8 cellular contexts compared by ENCODE assay signal in genomic region chr6:31776563-31776960, GRCh38. TPM values are rescaled to one million over a fixed set of nuclear protein-coding genes. Genes with fewer than 3 reads are reported as not detected.
DNase-seq lines count a peak whose midpoint lies in the region; ATAC-seq and TF ChIP-seq lines count a peak whose summit lies in the region.

No MANE protein-coding gene starts in this region.

- H4K20me1 ChIP-seq in BLaER1 treated with 17β-estradiol and CSF1 and Interleukin-3, amounts not matched to agents 10 nM and 100 nM: peaks cover 0 to 43% (median 12%) of the 10 kb centered on the region in 11 experiments; a peak in 10 of 22 replicates

- peak overlapping the region; percentile 32 for H2AK5ac ChIP-seq in mesenchymal stem cell (ENCODE audit: low read length, severe bottlenecking)

- H3K4me1 ChIP-seq in BLaER1 treated with 17β-estradiol and CSF1 and Interleukin-3, amounts not matched to agents 10 nM and 100 nM: peaks cover 45 to 65% (median 60%) of the 10 kb centered on the region in 10 experiments
- peaks cover 16% of the 10 kb centered on the region for H3K4me1 ChIP-seq in mesenchymal stem cell (ENCODE audit: control insufficient read depth, insufficient read depth, low read depth, low read length)

- H3K4me3 Mint-ChIP-seq in HFFc6: no peak overlapping the region
- H3K4me3 Mint-ChIP-seq in activated naive CD8-positive, alpha-beta T cell treated with anti-CD3 and anti-CD28 coated beads, Interleukin-2, amount 10 ng/mL, durations not matched to agents 7 days and 5 days: peak overlapping the region; percentile 69

- H3K4me1 Mint-ChIP-seq in HFFc6 (ENCODE audit: low read depth): peaks cover 17% of the 10 kb centered on the region
- H3K4me1 Mint-ChIP-seq in activated naive CD8-positive, alpha-beta T cell treated with anti-CD3 and anti-CD28 coated beads, Interleukin-2, amount 10 ng/mL, durations not matched to agents 7 days and 5 days: peaks cover 27% of the 10 kb centered on the region

- H2BK15ac ChIP-seq in mesenchymal stem cell (ENCODE audit: low read depth, poor library complexity, severe bottlenecking): peak overlapping the region; percentile 45

- peak overlapping the region; percentile 29; the same call in 1 of the 2 replicates for H3K27ac Mint-ChIP-seq in HFFc6
- peak overlapping the region; percentile 87 for H3K27ac Mint-ChIP-seq in activated naive CD8-positive, alpha-beta T cell treated with anti-CD3 and anti-CD28 coated beads, Interleukin-2, amount 10 ng/mL, durations not matched to agents 7 days and 5 days

- H3K4ac ChIP-seq in mesenchymal stem cell (ENCODE audit: low read depth in 1 of 2, low read length in 2 of 2): peak overlapping the region in 1 of 2 experiments; percentile 47

- POLR2A ChIA-PET in activated naive CD8-positive, alpha-beta T cell treated with anti-CD3 and anti-CD28 coated beads, Interleukin-2, amount 10 ng/mL, durations not matched to agents 7 days and 5 days (lab: Charles Lee): interaction anchor here (1.0 to 2.2 kb wide), 5 partner anchors 20 to 41 kb away, joined by 3 to 7 read pairs (median 3); partner anchors contain the start of genes HSPA1A, HSPA1L and LSM2

- H3K23ac ChIP-seq in mesenchymal stem cell (ENCODE audit: low read length in 2 of 2): no peak overlapping the region

- H3K79me1 ChIP-seq in mesenchymal stem cell (replicated peaks; ENCODE audit: low read length, poor library complexity, severe bottlenecking): no peaks in the 10 kb centered on the region

- H3K9me3 Mint-ChIP-seq in HFFc6: no peaks in the 10 kb centered on the region
- no peaks in the 10 kb centered on the region for H3K9me3 Mint-ChIP-seq in activated naive CD8-positive, alpha-beta T cell treated with anti-CD3 and anti-CD28 coated beads, Interleukin-2, amount 10 ng/mL, durations not matched to agents 7 days and 5 days

- H3K36me3 ChIP-seq in BLaER1 treated with 17β-estradiol and CSF1 and Interleukin-3, amounts not matched to agents 10 nM and 100 nM: peaks cover 37 to 42% (median 40%) of the 10 kb centered on the region in 11 experiments
- H3K36me3 ChIP-seq in mesenchymal stem cell (ENCODE audit: control insufficient read depth in 1 of 2, insufficient read depth in 2 of 2, low read depth in 1 of 2, low read length in 2 of 2): peaks cover 34 to 42% of the 10 kb centered on the region in 2 experiments

- no peak for TF ChIP-seq CTCF in HFFc6 (IDR thresholded peaks at IDR 0.05)

- peak overlapping the region; percentile 72 for H4K8ac ChIP-seq in mesenchymal stem cell (ENCODE audit: low read length)

- no peak overlapping the region for H2BK5ac ChIP-seq in mesenchymal stem cell (ENCODE audit: low read depth, low read length, poor library complexity, severe bottlenecking)

- no peaks in the 10 kb centered on the region; the same call in 1 of the 2 replicates for H3K27me3 Mint-ChIP-seq in HFFc6 (ENCODE audit: insufficient read depth)
- H3K27me3 Mint-ChIP-seq in activated naive CD8-positive, alpha-beta T cell treated with anti-CD3 and anti-CD28 coated beads, Interleukin-2, amount 10 ng/mL, durations not matched to agents 7 days and 5 days: no peaks in the 10 kb centered on the region

- H3K36me3 Mint-ChIP-seq in HFFc6 (ENCODE audit: low read depth): no peaks in the 10 kb centered on the region
- peaks cover 1% of the 10 kb centered on the region for H3K36me3 Mint-ChIP-seq in activated naive CD8-positive, alpha-beta T cell treated with anti-CD3 and anti-CD28 coated beads, Interleukin-2, amount 10 ng/mL, durations not matched to agents 7 days and 5 days

- H3K9me3 ChIP-seq in BLaER1 treated with 17β-estradiol and CSF1 and Interleukin-3, amounts not matched to agents 10 nM and 100 nM (replicated peaks in 1 of 11): no peaks in the 10 kb centered on the region
- H3K9me3 ChIP-seq in mesenchymal stem cell (ENCODE audit: control insufficient read depth, low read length): no peaks in the 10 kb centered on the region

- peak overlapping the region; percentile 51 to 90 (median 66) for H3K4me2 ChIP-seq in BLaER1 treated with 17β-estradiol and CSF1 and Interleukin-3, amounts not matched to agents 10 nM and 100 nM
- H3K4me2 ChIP-seq in mesenchymal stem cell (ENCODE audit: low read length, poor library complexity, severe bottlenecking): no peak overlapping the region

- H4K91ac ChIP-seq in mesenchymal stem cell (ENCODE audit: low read length): peak overlapping the region; percentile 30

- peak overlapping the region; percentile 35 to 48 for H3K18ac ChIP-seq in mesenchymal stem cell (ENCODE audit: low read depth in 1 of 2, low read length in 2 of 2)

- H3K9ac ChIP-seq in BLaER1 treated with 17β-estradiol and CSF1 and Interleukin-3, amounts not matched to agents 10 nM and 100 nM: peak overlapping the region in 8 of 11 experiments; percentile 2 to 55 (median 42); a peak in 11 of 22 replicates
- peak overlapping the region; percentile 47 for H3K9ac ChIP-seq in mesenchymal stem cell (ENCODE audit: low read length)

- no peaks in the 10 kb centered on the region for H3K27me3 ChIP-seq in BLaER1 treated with 17β-estradiol and CSF1 and Interleukin-3, amounts not matched to agents 10 nM and 100 nM
- H3K27me3 ChIP-seq in mesenchymal stem cell (ENCODE audit: control insufficient read depth in 1 of 2, insufficient read depth in 1 of 2, low read length in 2 of 2): no peaks in the 10 kb centered on the region

- peak overlapping the region in 2 of 10 experiments; percentile 16 to 36; a peak in 1 of 20 replicates for H3K4me3 ChIP-seq in BLaER1 treated with 17β-estradiol and CSF1 and Interleukin-3, amounts not matched to agents 10 nM and 100 nM
- H3K4me3 ChIP-seq in mesenchymal stem cell (ENCODE audit: insufficient read depth in 1 of 2, low read depth in 1 of 2, low read length in 2 of 2): peak overlapping the region in 1 of 2 experiments; percentile 18

- WGBS in mesenchymal stem cell: 72% methylated on average over 13 of the region's 13 CpGs

- ATAC-seq in activated naive CD8-positive, alpha-beta T cell treated with anti-CD3 and anti-CD28 coated beads, Interleukin-2, amount 10 ng/mL, durations not matched to agents 7 days and 5 days (ENCODE audit: low read depth): peak; percentile 28
- no peak for ATAC-seq in HG02870 (IDR thresholded peaks at IDR 0.05; ENCODE audit: unreplicated experiment)
- ATAC-seq in GM18511 (IDR thresholded peaks at IDR 0.05; ENCODE audit: unreplicated experiment): no peak
- ATAC-seq in HG03469 (IDR thresholded peaks at IDR 0.05; ENCODE audit: unreplicated experiment): no peak

- H2BK120ac ChIP-seq in mesenchymal stem cell (ENCODE audit: low read depth, low read length): peak overlapping the region; percentile 19

- peak overlapping the region in 10 of 11 experiments; percentile 11 to 66 (median 38); a peak in 17 of 22 replicates for H3K27ac ChIP-seq in BLaER1 treated with 17β-estradiol and CSF1 and Interleukin-3, amounts not matched to agents 10 nM and 100 nM
- no peak overlapping the region for H3K27ac ChIP-seq in mesenchymal stem cell (ENCODE audit: low read length, poor library complexity, severe bottlenecking)

- no peak overlapping the region for H2AFZ ChIP-seq in mesenchymal stem cell (ENCODE audit: low read depth, low read length)

- DNase-seq in HFFc6 (no peak), mesenchymal stem cell (no peak), NCI-H2081 (lab: John Stamatoyannopoulos, UW) (no peak)
- no peak for DNase-seq in activated naive CD8-positive, alpha-beta T cell treated with anti-CD3 and anti-CD28 coated beads, Interleukin-2, amount 10 ng/mL, durations not matched to agents 7 days and 5 days

- H2BK12ac ChIP-seq in mesenchymal stem cell (ENCODE audit: low read length in 2 of 2): peak overlapping the region in 1 of 2 experiments; percentile 21

- no peak overlapping the region for H3K14ac ChIP-seq in mesenchymal stem cell (ENCODE audit: low read length in 2 of 2)

RNA-seq across cellular contexts. Expression of gene VWA7, which starts 0.6 kb away (rescaled TPM):
- under 1 TPM; 0.24 to 0.83 (median 0.64) TPM for total RNA-seq in HFFc6 (2021; fragmentation: NEBNext Ultra II Directional; extraction: Animal tissue kit (Norgen Biotek cat#: 25700))
- 1 to 10 TPM; 5.2 to 5.7 TPM for total RNA-seq in activated naive CD8-positive, alpha-beta T cell treated with anti-CD3 and anti-CD28 coated beads, Interleukin-2, amount 10 ng/mL, durations not matched to agents 7 days and 5 days
- 0.39 TPM for polyA plus RNA-seq in mesenchymal stem cell (2013, experiment 1 of 2)
- polyA plus RNA-seq in mesenchymal stem cell (2013, experiment 2 of 2): 0.16 TPM

RNA-seq across cellular contexts. Expression of gene SAPCD1, which starts 14.1 kb away (rescaled TPM):
- 1 to 10 TPM in 5 of 6 experiments, under 1 TPM in 1; 0.91 to 2.4 (median 1.3) TPM for total RNA-seq in HFFc6 (2021; fragmentation: NEBNext Ultra II Directional; extraction: Animal tissue kit (Norgen Biotek cat#: 25700))
- total RNA-seq in activated naive CD8-positive, alpha-beta T cell treated with anti-CD3 and anti-CD28 coated beads, Interleukin-2, amount 10 ng/mL, durations not matched to agents 7 days and 5 days: 10 to 100 TPM; 13.1 to 18.1 TPM
- 0.87 TPM for polyA plus RNA-seq in mesenchymal stem cell (2013, experiment 1 of 2)
- 0.15 TPM for polyA plus RNA-seq in mesenchymal stem cell (2013, experiment 2 of 2)

RNA-seq across cellular contexts. Expression of gene VARS1, which starts 19.0 kb away (rescaled TPM):
- 100 to 1,000 TPM; 117 to 144 (median 127) TPM for total RNA-seq in HFFc6 (2021; fragmentation: NEBNext Ultra II Directional; extraction: Animal tissue kit (Norgen Biotek cat#: 25700))
- total RNA-seq in activated naive CD8-positive, alpha-beta T cell treated with anti-CD3 and anti-CD28 coated beads, Interleukin-2, amount 10 ng/mL, durations not matched to agents 7 days and 5 days: 10 to 100 TPM; 68.2 to 75.3 TPM
- 36.2 TPM for polyA plus RNA-seq in mesenchymal stem cell (2013, experiment 1 of 2)
- polyA plus RNA-seq in mesenchymal stem cell (2013, experiment 2 of 2): 34.7 TPM

RNA-seq across cellular contexts. Expression of gene LSM2, which starts 30.2 kb away (rescaled TPM):
- total RNA-seq in HFFc6 (2021; fragmentation: NEBNext Ultra II Directional; extraction: Animal tissue kit (Norgen Biotek cat#: 25700)): 10 to 100 TPM; 31.8 to 48.5 (median 43.4) TPM
- 10 to 100 TPM; 89.9 to 97.9 TPM for total RNA-seq in activated naive CD8-positive, alpha-beta T cell treated with anti-CD3 and anti-CD28 coated beads, Interleukin-2, amount 10 ng/mL, durations not matched to agents 7 days and 5 days
- polyA plus RNA-seq in mesenchymal stem cell (2013, experiment 1 of 2): 56.3 TPM
- 60.3 TPM for polyA plus RNA-seq in mesenchymal stem cell (2013, experiment 2 of 2)

RNA-seq across cellular contexts. Expression of gene MSH5, which starts 36.8 kb away (rescaled TPM):
- total RNA-seq in HFFc6 (2021; fragmentation: NEBNext Ultra II Directional; extraction: Animal tissue kit (Norgen Biotek cat#: 25700)): 10 to 100 TPM in 4 of 6 experiments, 1 to 10 TPM in 2; 7.4 to 14.8 (median 12.6) TPM
- total RNA-seq in activated naive CD8-positive, alpha-beta T cell treated with anti-CD3 and anti-CD28 coated beads, Interleukin-2, amount 10 ng/mL, durations not matched to agents 7 days and 5 days: 10 to 100 TPM; 59.2 to 68.2 TPM
- polyA plus RNA-seq in mesenchymal stem cell (2013, experiment 1 of 2): 8.2 TPM
- polyA plus RNA-seq in mesenchymal stem cell (2013, experiment 2 of 2): 6.3 TPM

Comparison
In these comparisons a context has a peak if more than half of its experiments do, and no peak if none do; other contexts are left out.
1. RNA of gene SAPCD1, which starts 14.1 kb away (total RNA-seq): 13.1 to 18.1 TPM in activated naive CD8-positive, alpha-beta T cell treated with anti-CD3 and anti-CD28 coated beads, Interleukin-2, amount 10 ng/mL, durations not matched to agents 7 days and 5 days; 0.91 to 2.4 TPM in HFFc6; every median in the first group is over 4 times any median in the second.